ENCODE assay signal across 18 cellular contexts in the genomic region with DNA sequence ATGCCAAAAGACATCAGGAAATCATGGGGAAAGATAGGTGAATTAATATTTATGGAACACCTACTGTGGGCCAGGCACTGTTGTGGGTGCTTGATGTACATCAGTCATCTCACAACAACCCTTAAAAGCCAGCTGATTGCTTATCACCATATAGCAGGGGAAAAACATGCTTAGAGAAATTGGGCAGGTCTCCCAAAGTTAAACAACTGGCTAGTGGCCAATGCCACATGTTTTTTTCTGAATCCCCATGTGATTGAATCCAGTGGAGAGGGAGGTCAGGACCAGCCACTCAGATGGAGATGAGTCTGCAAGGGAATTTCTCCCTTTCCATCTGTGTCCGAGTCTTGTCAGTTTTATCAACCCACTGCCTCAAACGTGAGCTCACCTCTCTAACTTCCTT.
"Had no signal": no experiment of that assay in that cellular context is flagged by ENCODE, and none has a peak within 500 bp of the region (broad histone marks: within the 10 kb centered on the region; RNA-seq: fewer than 3 reads in every experiment).

No MANE protein-coding gene starts in this region.

- FAIRE-seq: kidney had no signal

- DNase-seq: activated B cell treated with CpG ODN at 0.5 μM for 24 hours; activated CD4-positive, alpha-beta T cell treated with anti-CD3 and anti-CD28 coated beads for 48 hours; activated CD8-positive, alpha-beta T cell treated with anti-CD3 and anti-CD28 coated beads for 36 hours; activated naive CD4-positive, alpha-beta T cell; activated naive CD8-positive, alpha-beta T cell treated with anti-CD3 and anti-CD28 coated beads for 36 hours; activated T-cell treated with anti-CD3 and anti-CD28 coated beads, Interleukin-2, amount 50 U/mL, for 1 hour; amniotic stem cell; endodermal cell; kidney; nephron progenitor cell; nucleus accumbens; stimulated activated naive B cell treated with anti-CD40 and anti-IgM and Interleukin-4, amounts not matched to agents 10 μg/mL and 1 μg/mL and 100 μg/mL, for 72 hours; T-helper 9 cell; thyroid gland had no signal

- H3K27me3 ChIP-seq: thyroid gland had no signal

- H3K27ac ChIP-seq: cardiac muscle cell, epithelial cell of prostate, thyroid gland had no signal

- H3K9me3 ChIP-seq: thyroid gland had no signal

- H3K4me3 ChIP-seq: cardiac muscle cell, lung, thyroid gland had no signal

- ATAC-seq: activated CD8-positive, alpha-beta T cell treated with anti-CD3 and anti-CD28 coated beads for 36 hours; activated T-helper 17 cell treated with anti-CD3 and anti-CD28 coated beads, Interleukin-2, amount 50 U/mL, for 72 hours; stimulated activated naive B cell treated with anti-CD40 and anti-IgM and Interleukin-4, amounts not matched to agents 10 μg/mL and 1 μg/mL and 100 μg/mL, for 72 hours had no signal

- H3K36me3 ChIP-seq: cardiac muscle cell, thyroid gland had no signal
